Comparison of ENCODE assay signal across 8 cellular contexts in genomic region chr3:27312044-27312668, GRCh38. TPM values are rescaled to one million over a fixed set of nuclear protein-coding genes. Genes with fewer than 3 reads are reported as not detected.
DNase-seq lines count a peak whose midpoint lies in the region; ATAC-seq and TF ChIP-seq lines count a peak whose summit lies in the region.

No MANE protein-coding gene starts in this region.

- no peak overlapping the region for H3K9ac ChIP-seq in H9 (ENCODE audit: extremely low read depth, insufficient read length, low read length)

- no peaks in the 10 kb centered on the region for H3K9me3 ChIP-seq in AG04450 (ENCODE audit: control insufficient read depth, insufficient read depth, low read length)
- H3K9me3 ChIP-seq in H9 (ENCODE audit: control insufficient read depth, low read depth, low read length): no peaks in the 10 kb centered on the region
- H3K9me3 ChIP-seq in mucosa of descending colon: no peaks in the 10 kb centered on the region

- WGBS in H9 (ENCODE audit: extremely low coverage, insufficient read length, low lambda C conversion rate): no CpG with 5 or more reads among the region's 5 CpGs
- WGBS in lower leg skin, 2 donors: 36 to 40% methylated on average over 5 of the region's 5 CpGs

- H2BK12ac ChIP-seq in H9 (ENCODE audit: insufficient read length, low read depth, low read length): no peak overlapping the region

- no peaks in the 10 kb centered on the region for H4K20me1 ChIP-seq in H9 (ENCODE audit: control insufficient read depth, insufficient read depth, insufficient read length)

- H2BK5ac ChIP-seq in H9 (ENCODE audit: insufficient read length, low read length): no peak overlapping the region

- H3K79me1 ChIP-seq in H9 (ENCODE audit: insufficient read depth, low read depth, low read length, poor library complexity, severe bottlenecking): no peaks in the 10 kb centered on the region

- H2BK15ac ChIP-seq in H9 (ENCODE audit: low read depth, low read length): no peak overlapping the region

- no peak for TF ChIP-seq POLR2A in lower leg skin (IDR thresholded peaks at IDR 0.05)

- H2BK120ac ChIP-seq in H9 (ENCODE audit: low read depth, low read length, poor library complexity, severe bottlenecking): no peak overlapping the region

- H3K9me3 Mint-ChIP-seq in H9: peaks cover 0 to 3% of the 10 kb centered on the region in 2 experiments; a peak in 1 of 5 replicates

- no peak overlapping the region for H3K4me3 Mint-ChIP-seq in H9

- H3K27ac ChIP-seq in AG04450 (ENCODE audit: low read depth, low read length) (no peak overlapping the region), H9 (ENCODE audit: insufficient read length, low read depth, low read length) (no peak overlapping the region), epithelial cell of prostate (no peak overlapping the region)

- H4K8ac ChIP-seq in H9 (replicated peaks; ENCODE audit: insufficient read length, low read depth, low read length): no peak overlapping the region

- H2AK5ac ChIP-seq in H9 (ENCODE audit: insufficient read length, low read length): no peak overlapping the region

- no peak overlapping the region for H3K4me2 ChIP-seq in H9 (ENCODE audit: insufficient read depth, insufficient read length, low read length)

- no peak overlapping the region for H2AFZ ChIP-seq in H9 (ENCODE audit: low read length)

- intact Hi-C loops in mucosa of descending colon (cut with DNase I, micrococcal nuclease) (loop anchor here in 1 of 2 donors (10.0 kb wide), 2 partner anchors 153 to 373 kb away; no protein-coding TSS in a partner anchor), lower leg skin (cut with DNase I; ENCODE audit: low total_unique reads) (no loop called here)

- H3K79me2 ChIP-seq in H9 (ENCODE audit: insufficient read depth, low read length): no peaks in the 10 kb centered on the region

- H3K36me3 Mint-ChIP-seq in H9 (ENCODE audit: insufficient read depth in 1 of 3, low read depth in 3 of 3): no peaks in the 10 kb centered on the region

- H3K23ac ChIP-seq in H9 (ENCODE audit: insufficient read length, low read depth, low read length): no peak overlapping the region

- H3K4ac ChIP-seq in H9 (ENCODE audit: low read depth, low read length): no peak overlapping the region

- CTCF ChIA-PET in AG04450 (lab: Charles Lee) (interaction anchor here (0.5 to 3.4 kb wide), 17 partner anchors 9 to 400 kb away, joined by 3 to 24 read pairs (median 5); no protein-coding TSS in a partner anchor), GM10248 (lab: Yijun Ruan, JAX) (interaction anchor here (0.6 to 3.0 kb wide), 20 partner anchors 8 to 994 kb away, joined by 3 to 18 read pairs (median 4); no protein-coding TSS in a partner anchor)

- TF ChIP-seq CTCF in AG04450 (IDR thresholded peaks at IDR 0.05; ENCODE audit: low read depth, low read length) (peak; percentile 78), GM10248 (IDR thresholded peaks at IDR 0.05; ENCODE audit: control extremely low read depth, extremely low read depth, low read depth, missing control alignments) (peak; percentile 66), H9 (conservative IDR thresholded peaks at IDR 0.05) (peak; percentile 72), mucosa of descending colon (IDR thresholded peaks at IDR 0.05) (peak; percentile 54), lower leg skin (IDR thresholded peaks at IDR 0.05) (no peak)

- no peak overlapping the region for H3T11ph ChIP-seq in H9 (ENCODE audit: low read length)

- no peaks in the 10 kb centered on the region for H3K27me3 ChIP-seq in AG04450 (ENCODE audit: control insufficient read depth, insufficient read depth, low read length)
- no peaks in the 10 kb centered on the region for H3K27me3 ChIP-seq in H9 (ENCODE audit: insufficient read depth, low read length)

- H3K4me3 ChIP-seq in AG04450 (ENCODE audit: low read depth, low read length) (no peak overlapping the region), mucosa of descending colon (no peak overlapping the region), lower leg skin (ENCODE audit: low read depth, poor library complexity, severe bottlenecking) (no peak overlapping the region)

- H3K56ac ChIP-seq in H9 (ENCODE audit: insufficient read length, low read depth, low read length): no peak overlapping the region

- H3K27me3 Mint-ChIP-seq in H9 (ENCODE audit: low read depth): no peaks in the 10 kb centered on the region

- peak; percentile 86 for ATAC-seq in mucosa of descending colon

- DNase-seq in AG04450 (ENCODE audit: low read depth, low spot score): peak; percentile 42
- DNase-seq in GM10248 (ENCODE audit: extremely low spot score): peak; percentile 50
- no peak for DNase-seq in H9
- peak; percentile 85 for DNase-seq in LHCN-M2 (ENCODE audit: low read depth)
- DNase-seq in SHP77 treated with DMSO at 0.1 percent for 48 hours (lab: John Stamatoyannopoulos, UW): peak; percentile 23
- DNase-seq in epithelial cell of prostate (ENCODE audit: low read depth, low spot score): peak; percentile 20
- DNase-seq in mucosa of descending colon: peak in 1 of 3 donors; percentile 44
- no peak for DNase-seq in lower leg skin (ENCODE audit: low spot score in 2 of 2)

- H2BK20ac ChIP-seq in H9 (ENCODE audit: low read depth, low read length, poor library complexity, severe bottlenecking): no peak overlapping the region

- no peak overlapping the region for H3K14ac ChIP-seq in H9 (ENCODE audit: insufficient read depth, low read length)

- peaks cover 0 to 7% of the 10 kb centered on the region in 2 experiments; a peak in 2 of 4 replicates for H3K4me1 Mint-ChIP-seq in H9

- POLR2A ChIA-PET in AG04450 (lab: Yijun Ruan, JAX): interaction anchor here (1.8 kb wide), 1 partner anchor 14 kb away, joined by 9 read pairs; no protein-coding TSS in a partner anchor
- POLR2A ChIA-PET in GM10248 (lab: Yijun Ruan, JAX): no interaction called here

- H3K23me2 ChIP-seq in H9 (ENCODE audit: insufficient read length, low read depth, low read length, poor library complexity, severe bottlenecking): no peaks in the 10 kb centered on the region

- no peak overlapping the region for H3K18ac ChIP-seq in H9 (ENCODE audit: insufficient read length, low read depth, low read length)

- no peak overlapping the region for H3K27ac Mint-ChIP-seq in H9

- H4K5ac ChIP-seq in H9 (ENCODE audit: insufficient read length, low read depth, low read length): no peak overlapping the region

- H3K36me3 ChIP-seq in mucosa of descending colon (ENCODE audit: low read depth): no peaks in the 10 kb centered on the region

- no peaks in the 10 kb centered on the region for H3K4me1 ChIP-seq in H9 (ENCODE audit: insufficient read depth, low read length)
- H3K4me1 ChIP-seq in mucosa of descending colon (ENCODE audit: low read depth): no peaks in the 10 kb centered on the region

- H4K91ac ChIP-seq in H9 (ENCODE audit: insufficient read length, low read depth, low read length): no peak overlapping the region

RNA-seq across cellular contexts. Expression of gene NEK10, which starts 57.0 kb away (rescaled TPM):
- polyA plus RNA-seq in AG04450 (2011; rRNA removed): 2.3 and 3.0 TPM in 2 replicates
- 7.3 and 10.8 TPM in 2 replicates for polyA minus RNA-seq in AG04450 (2011; rRNA and poly(A)+ RNA removed)
- total RNA-seq in H9 (2021): 0.66 and 0.97 TPM in 2 replicates
- total RNA-seq in LHCN-M2 (2014; rRNA removed): 4.9 and 5.7 TPM in 2 replicates
- 2.2 TPM for polyA plus RNA-seq in LHCN-M2 (2012)
- 1 to 10 TPM; 1.1 to 6.5 (median 1.4) TPM for total RNA-seq in mucosa of descending colon
- 1 to 10 TPM in 3 of 4 donors, not detected in 1; 1.7 to 2.1 (median 2.1) TPM for total RNA-seq in lower leg skin

Comparison
In these comparisons a context has a peak if more than half of its experiments do, and no peak if none do; other contexts are left out.
1. DNase-seq: peak in AG04450 (single experiment), GM10248 (single experiment), LHCN-M2 (single experiment), SHP77 treated with DMSO at 0.1 percent for 48 hours (single experiment) and epithelial cell of prostate (single experiment); none in H9 (single experiment) and lower leg skin (0 of 2).
2. CTCF ChIP-seq: peak in AG04450 (single experiment), GM10248 (single experiment), H9 (single experiment) and mucosa of descending colon (single experiment); none in lower leg skin (0 of 3).